Comparison of ENCODE assay signal across 1 cellular context in genomic region chr1:99758686-99759528, GRCh38.
TF ChIP-seq lines count a peak whose summit lies in the region.
"Not testable (repeated sequence)": the region's sequence is repeated elsewhere in the genome, so short reads cannot be mapped to it uniquely, and the experiment has no call there.

No MANE protein-coding gene starts in this region.

TF ChIP-seq in HepG2, 621 proteins besides CTCF, POLR2A, EP300 and RAD21 (continued from another document and continues in another):
- 0 out of 2 replicates have a peak, but pooled peaks have one; percentile 37 for TF ChIP-seq ZNF431 (CRISPR knock-in tag; IDR thresholded peaks at IDR 0.05; ENCODE audit: borderline replicate concordance, low read depth)
- TF ChIP-seq, protein P1, sequence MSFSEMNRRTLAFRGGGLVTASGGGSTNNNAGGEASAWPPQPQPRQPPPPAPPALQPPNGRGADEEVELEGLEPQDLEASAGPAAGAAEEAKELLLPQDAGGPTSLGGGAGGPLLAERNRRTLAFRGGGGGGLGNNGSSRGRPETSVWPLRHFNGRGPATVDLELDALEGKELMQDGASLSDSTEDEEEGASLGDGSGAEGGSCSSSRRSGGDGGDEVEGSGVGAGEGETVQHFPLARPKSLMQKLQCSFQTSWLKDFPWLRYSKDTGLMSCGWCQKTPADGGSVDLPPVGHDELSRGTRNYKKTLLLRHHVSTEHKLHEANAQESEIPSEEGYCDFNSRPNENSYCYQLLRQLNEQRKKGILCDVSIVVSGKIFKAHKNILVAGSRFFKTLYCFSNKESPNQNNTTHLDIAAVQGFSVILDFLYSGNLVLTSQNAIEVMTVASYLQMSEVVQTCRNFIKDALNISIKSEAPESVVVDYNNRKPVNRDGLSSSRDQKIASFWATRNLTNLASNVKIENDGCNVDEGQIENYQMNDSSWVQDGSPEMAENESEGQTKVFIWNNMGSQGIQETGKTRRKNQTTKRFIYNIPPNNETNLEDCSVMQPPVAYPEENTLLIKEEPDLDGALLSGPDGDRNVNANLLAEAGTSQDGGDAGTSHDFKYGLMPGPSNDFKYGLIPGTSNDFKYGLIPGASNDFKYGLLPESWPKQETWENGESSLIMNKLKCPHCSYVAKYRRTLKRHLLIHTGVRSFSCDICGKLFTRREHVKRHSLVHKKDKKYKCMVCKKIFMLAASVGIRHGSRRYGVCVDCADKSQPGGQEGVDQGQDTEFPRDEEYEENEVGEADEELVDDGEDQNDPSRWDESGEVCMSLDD (CRISPR knock-in tag; IDR thresholded peaks at IDR 0.05; ENCODE audit: borderline replicate concordance): 0 out of 2 replicates have a peak, but pooled peaks have one; percentile 46
- not testable (repeated sequence) for TF ChIP-seq USF2 (IDR thresholded peaks at IDR 0.05; ENCODE audit: low read depth, low read length); MAZ (CRISPR knock-in tag; IDR thresholded peaks at IDR 0.05; ENCODE audit: low read depth); FOXP1 (IDR thresholded peaks at IDR 0.05)
- TF ChIP-seq USF2 (CRISPR knock-in tag; IDR thresholded peaks at IDR 0.05; ENCODE audit: borderline replicate concordance): 0 out of 2 replicates have a peak, but pooled peaks have one; percentile 30
- TF ChIP-seq TBX3 (IDR thresholded peaks at IDR 0.05; ENCODE audit: borderline replicate concordance): peak; percentile 34; the same call in 1 of the 2 replicates
- TF ChIP-seq REPIN1 (CRISPR knock-in tag; IDR thresholded peaks at IDR 0.05; ENCODE audit: borderline replicate concordance, low read depth): 0 out of 2 replicates have a peak, but pooled peaks have one; percentile 25
- TF ChIP-seq PPARG (CRISPR knock-in tag; conservative IDR thresholded peaks at IDR 0.05): peak; percentile 62; the same call in 1 of the 2 replicates
- TF ChIP-seq ZKSCAN8 (CRISPR knock-in tag; IDR thresholded peaks at IDR 0.05; ENCODE audit: borderline replicate concordance): 0 out of 2 replicates have a peak, but pooled peaks have one; percentile 12
- peak; percentile 27; the same call in 1 of the 2 replicates for TF ChIP-seq GATAD1 (CRISPR knock-in tag; IDR thresholded peaks at IDR 0.05)
- TF ChIP-seq, protein P2, sequence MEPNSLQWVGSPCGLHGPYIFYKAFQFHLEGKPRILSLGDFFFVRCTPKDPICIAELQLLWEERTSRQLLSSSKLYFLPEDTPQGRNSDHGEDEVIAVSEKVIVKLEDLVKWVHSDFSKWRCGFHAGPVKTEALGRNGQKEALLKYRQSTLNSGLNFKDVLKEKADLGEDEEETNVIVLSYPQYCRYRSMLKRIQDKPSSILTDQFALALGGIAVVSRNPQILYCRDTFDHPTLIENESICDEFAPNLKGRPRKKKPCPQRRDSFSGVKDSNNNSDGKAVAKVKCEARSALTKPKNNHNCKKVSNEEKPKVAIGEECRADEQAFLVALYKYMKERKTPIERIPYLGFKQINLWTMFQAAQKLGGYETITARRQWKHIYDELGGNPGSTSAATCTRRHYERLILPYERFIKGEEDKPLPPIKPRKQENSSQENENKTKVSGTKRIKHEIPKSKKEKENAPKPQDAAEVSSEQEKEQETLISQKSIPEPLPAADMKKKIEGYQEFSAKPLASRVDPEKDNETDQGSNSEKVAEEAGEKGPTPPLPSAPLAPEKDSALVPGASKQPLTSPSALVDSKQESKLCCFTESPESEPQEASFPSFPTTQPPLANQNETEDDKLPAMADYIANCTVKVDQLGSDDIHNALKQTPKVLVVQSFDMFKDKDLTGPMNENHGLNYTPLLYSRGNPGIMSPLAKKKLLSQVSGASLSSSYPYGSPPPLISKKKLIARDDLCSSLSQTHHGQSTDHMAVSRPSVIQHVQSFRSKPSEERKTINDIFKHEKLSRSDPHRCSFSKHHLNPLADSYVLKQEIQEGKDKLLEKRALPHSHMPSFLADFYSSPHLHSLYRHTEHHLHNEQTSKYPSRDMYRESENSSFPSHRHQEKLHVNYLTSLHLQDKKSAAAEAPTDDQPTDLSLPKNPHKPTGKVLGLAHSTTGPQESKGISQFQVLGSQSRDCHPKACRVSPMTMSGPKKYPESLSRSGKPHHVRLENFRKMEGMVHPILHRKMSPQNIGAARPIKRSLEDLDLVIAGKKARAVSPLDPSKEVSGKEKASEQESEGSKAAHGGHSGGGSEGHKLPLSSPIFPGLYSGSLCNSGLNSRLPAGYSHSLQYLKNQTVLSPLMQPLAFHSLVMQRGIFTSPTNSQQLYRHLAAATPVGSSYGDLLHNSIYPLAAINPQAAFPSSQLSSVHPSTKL (CRISPR knock-in tag; IDR thresholded peaks at IDR 0.05): peak; percentile 83
- 0 out of 2 replicates have a peak, but pooled peaks have one; percentile 28 for TF ChIP-seq BHLHE40 (IDR thresholded peaks at IDR 0.05; ENCODE audit: low read length)
- peak; percentile 31; the same call in 1 of the 2 replicates for TF ChIP-seq FOXO1 (CRISPR knock-in tag; IDR thresholded peaks at IDR 0.05)
- 0 out of 2 replicates have a peak, but pooled peaks have one; percentile 19 for TF ChIP-seq ZSCAN25 (CRISPR knock-in tag; IDR thresholded peaks at IDR 0.05)
- 0 out of 2 replicates have a peak, but pooled peaks have one; percentile 19 for TF ChIP-seq NR2F2 (IDR thresholded peaks at IDR 0.05; ENCODE audit: borderline replicate concordance, low read depth)
- TF ChIP-seq TARDBP (CRISPR knock-in tag; IDR thresholded peaks at IDR 0.05): peak; percentile 48; the same call in 1 of the 2 replicates
- TF ChIP-seq ZNF614 (CRISPR knock-in tag; IDR thresholded peaks at IDR 0.05; ENCODE audit: borderline replicate concordance): peak; percentile 74; the same call in 1 of the 2 replicates
- TF ChIP-seq ZBTB7B (CRISPR knock-in tag; IDR thresholded peaks at IDR 0.05): peak; percentile 66
- TF ChIP-seq FOXK1 (CRISPR knock-in tag; IDR thresholded peaks at IDR 0.05; ENCODE audit: borderline replicate concordance, low read depth): 0 out of 2 replicates have a peak, but pooled peaks have one; percentile 40
- TF ChIP-seq, protein P3, sequence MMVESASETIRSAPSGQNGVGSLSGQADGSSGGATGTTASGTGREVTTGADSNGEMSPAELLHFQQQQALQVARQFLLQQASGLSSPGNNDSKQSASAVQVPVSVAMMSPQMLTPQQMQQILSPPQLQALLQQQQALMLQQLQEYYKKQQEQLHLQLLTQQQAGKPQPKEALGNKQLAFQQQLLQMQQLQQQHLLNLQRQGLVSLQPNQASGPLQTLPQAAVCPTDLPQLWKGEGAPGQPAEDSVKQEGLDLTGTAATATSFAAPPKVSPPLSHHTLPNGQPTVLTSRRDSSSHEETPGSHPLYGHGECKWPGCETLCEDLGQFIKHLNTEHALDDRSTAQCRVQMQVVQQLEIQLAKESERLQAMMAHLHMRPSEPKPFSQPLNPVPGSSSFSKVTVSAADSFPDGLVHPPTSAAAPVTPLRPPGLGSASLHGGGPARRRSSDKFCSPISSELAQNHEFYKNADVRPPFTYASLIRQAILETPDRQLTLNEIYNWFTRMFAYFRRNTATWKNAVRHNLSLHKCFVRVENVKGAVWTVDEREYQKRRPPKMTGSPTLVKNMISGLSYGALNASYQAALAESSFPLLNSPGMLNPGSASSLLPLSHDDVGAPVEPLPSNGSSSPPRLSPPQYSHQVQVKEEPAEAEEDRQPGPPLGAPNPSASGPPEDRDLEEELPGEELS (CRISPR knock-in tag; IDR thresholded peaks at IDR 0.05): peak; percentile 83; the same call in 1 of the 2 replicates
- TF ChIP-seq SAP130 (CRISPR knock-in tag; IDR thresholded peaks at IDR 0.05; ENCODE audit: low read depth): peak; percentile 38; the same call in 1 of the 2 replicates
- TF ChIP-seq HOXA3 (CRISPR knock-in tag; IDR thresholded peaks at IDR 0.05): 0 out of 2 replicates have a peak, but pooled peaks have one; percentile 29
- peak; percentile 44; the same call in 1 of the 2 replicates for TF ChIP-seq ZMYM4 (CRISPR knock-in tag; IDR thresholded peaks at IDR 0.05)
- TF ChIP-seq TFAP4 (IDR thresholded peaks at IDR 0.05; ENCODE audit: borderline replicate concordance, low read depth): peak; percentile 67
- TF ChIP-seq, protein P4, sequence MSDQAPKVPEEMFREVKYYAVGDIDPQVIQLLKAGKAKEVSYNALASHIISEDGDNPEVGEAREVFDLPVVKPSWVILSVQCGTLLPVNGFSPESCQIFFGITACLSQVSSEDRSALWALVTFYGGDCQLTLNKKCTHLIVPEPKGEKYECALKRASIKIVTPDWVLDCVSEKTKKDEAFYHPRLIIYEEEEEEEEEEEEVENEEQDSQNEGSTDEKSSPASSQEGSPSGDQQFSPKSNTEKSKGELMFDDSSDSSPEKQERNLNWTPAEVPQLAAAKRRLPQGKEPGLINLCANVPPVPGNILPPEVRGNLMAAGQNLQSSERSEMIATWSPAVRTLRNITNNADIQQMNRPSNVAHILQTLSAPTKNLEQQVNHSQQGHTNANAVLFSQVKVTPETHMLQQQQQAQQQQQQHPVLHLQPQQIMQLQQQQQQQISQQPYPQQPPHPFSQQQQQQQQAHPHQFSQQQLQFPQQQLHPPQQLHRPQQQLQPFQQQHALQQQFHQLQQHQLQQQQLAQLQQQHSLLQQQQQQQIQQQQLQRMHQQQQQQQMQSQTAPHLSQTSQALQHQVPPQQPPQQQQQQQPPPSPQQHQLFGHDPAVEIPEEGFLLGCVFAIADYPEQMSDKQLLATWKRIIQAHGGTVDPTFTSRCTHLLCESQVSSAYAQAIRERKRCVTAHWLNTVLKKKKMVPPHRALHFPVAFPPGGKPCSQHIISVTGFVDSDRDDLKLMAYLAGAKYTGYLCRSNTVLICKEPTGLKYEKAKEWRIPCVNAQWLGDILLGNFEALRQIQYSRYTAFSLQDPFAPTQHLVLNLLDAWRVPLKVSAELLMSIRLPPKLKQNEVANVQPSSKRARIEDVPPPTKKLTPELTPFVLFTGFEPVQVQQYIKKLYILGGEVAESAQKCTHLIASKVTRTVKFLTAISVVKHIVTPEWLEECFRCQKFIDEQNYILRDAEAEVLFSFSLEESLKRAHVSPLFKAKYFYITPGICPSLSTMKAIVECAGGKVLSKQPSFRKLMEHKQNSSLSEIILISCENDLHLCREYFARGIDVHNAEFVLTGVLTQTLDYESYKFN (CRISPR knock-in tag; conservative IDR thresholded peaks at IDR 0.05): peak; percentile 91
- TF ChIP-seq ATF1 (CRISPR knock-in tag; IDR thresholded peaks at IDR 0.05): 0 out of 2 replicates have a peak, but pooled peaks have one; percentile 23
- peak; percentile 34; the same call in 1 of the 2 replicates for TF ChIP-seq ZNF746 (CRISPR knock-in tag; IDR thresholded peaks at IDR 0.05)
- 0 out of 2 replicates have a peak, but pooled peaks have one; percentile 20 for TF ChIP-seq KAT8 (CRISPR knock-in tag; IDR thresholded peaks at IDR 0.05)
- TF ChIP-seq TBX2 (CRISPR knock-in tag; IDR thresholded peaks at IDR 0.05; ENCODE audit: borderline replicate concordance): peak; percentile 53
- peak; percentile 54; the same call in 1 of the 2 replicates for TF ChIP-seq ARID2 (CRISPR knock-in tag; IDR thresholded peaks at IDR 0.05; ENCODE audit: borderline replicate concordance)
- TF ChIP-seq MAZ (IDR thresholded peaks at IDR 0.05; ENCODE audit: borderline replicate concordance, low read depth, low read length): 0 out of 2 replicates have a peak, but pooled peaks have one; percentile 29
- peak; percentile 80; the same call in 1 of the 2 replicates for TF ChIP-seq AHDC1 (CRISPR knock-in tag; IDR thresholded peaks at IDR 0.05; ENCODE audit: borderline replicate concordance)
- TF ChIP-seq ZNF564 (CRISPR knock-in tag; IDR thresholded peaks at IDR 0.05): peak; percentile 29; the same call in 1 of the 2 replicates
- TF ChIP-seq GATAD2A (CRISPR knock-in tag; IDR thresholded peaks at IDR 0.05): peak; percentile 78
- peak; percentile 73 for TF ChIP-seq FOXP1 (CRISPR knock-in tag; IDR thresholded peaks at IDR 0.05)
